1 cellular context compared by ENCODE assay signal in the genomic region with DNA sequence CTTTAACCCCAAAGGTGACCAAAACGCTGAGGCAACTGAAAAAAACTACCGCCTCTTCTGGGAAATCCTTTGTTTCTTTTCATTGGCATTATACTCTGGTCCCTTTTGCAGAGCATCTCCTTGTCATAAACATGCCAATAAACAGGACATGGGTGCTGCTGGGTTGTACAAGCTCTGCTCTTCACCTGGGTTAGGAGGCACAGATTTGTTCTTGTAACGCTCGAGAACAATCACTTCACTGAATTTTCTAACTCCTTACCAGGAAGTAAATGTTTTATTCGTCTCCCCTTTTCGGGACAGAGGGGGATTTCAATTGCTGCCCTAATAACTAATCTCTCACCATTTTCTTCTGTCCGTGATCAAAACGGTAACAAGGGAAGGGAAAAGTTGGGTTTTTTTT.
TF ChIP-seq lines count a peak whose summit lies in the region.

No MANE protein-coding gene starts in this region.

TF ChIP-seq in GM12878, 131 proteins besides CTCF, POLR2A, EP300 and RAD21 (continued from another document):
- TF ChIP-seq SIN3A (IDR thresholded peaks at IDR 0.05; ENCODE audit: low read depth, low read length) = no peak
- TF ChIP-seq POU2F2 (IDR thresholded peaks at IDR 0.05; ENCODE audit: borderline replicate concordance, low read depth, low read length) = no peak
- TF ChIP-seq RAD51 (IDR thresholded peaks at IDR 0.05) = no peak
- no peak for TF ChIP-seq BACH1 (IDR thresholded peaks at IDR 0.05; ENCODE audit: borderline replicate concordance)
- TF ChIP-seq, protein P1, sequence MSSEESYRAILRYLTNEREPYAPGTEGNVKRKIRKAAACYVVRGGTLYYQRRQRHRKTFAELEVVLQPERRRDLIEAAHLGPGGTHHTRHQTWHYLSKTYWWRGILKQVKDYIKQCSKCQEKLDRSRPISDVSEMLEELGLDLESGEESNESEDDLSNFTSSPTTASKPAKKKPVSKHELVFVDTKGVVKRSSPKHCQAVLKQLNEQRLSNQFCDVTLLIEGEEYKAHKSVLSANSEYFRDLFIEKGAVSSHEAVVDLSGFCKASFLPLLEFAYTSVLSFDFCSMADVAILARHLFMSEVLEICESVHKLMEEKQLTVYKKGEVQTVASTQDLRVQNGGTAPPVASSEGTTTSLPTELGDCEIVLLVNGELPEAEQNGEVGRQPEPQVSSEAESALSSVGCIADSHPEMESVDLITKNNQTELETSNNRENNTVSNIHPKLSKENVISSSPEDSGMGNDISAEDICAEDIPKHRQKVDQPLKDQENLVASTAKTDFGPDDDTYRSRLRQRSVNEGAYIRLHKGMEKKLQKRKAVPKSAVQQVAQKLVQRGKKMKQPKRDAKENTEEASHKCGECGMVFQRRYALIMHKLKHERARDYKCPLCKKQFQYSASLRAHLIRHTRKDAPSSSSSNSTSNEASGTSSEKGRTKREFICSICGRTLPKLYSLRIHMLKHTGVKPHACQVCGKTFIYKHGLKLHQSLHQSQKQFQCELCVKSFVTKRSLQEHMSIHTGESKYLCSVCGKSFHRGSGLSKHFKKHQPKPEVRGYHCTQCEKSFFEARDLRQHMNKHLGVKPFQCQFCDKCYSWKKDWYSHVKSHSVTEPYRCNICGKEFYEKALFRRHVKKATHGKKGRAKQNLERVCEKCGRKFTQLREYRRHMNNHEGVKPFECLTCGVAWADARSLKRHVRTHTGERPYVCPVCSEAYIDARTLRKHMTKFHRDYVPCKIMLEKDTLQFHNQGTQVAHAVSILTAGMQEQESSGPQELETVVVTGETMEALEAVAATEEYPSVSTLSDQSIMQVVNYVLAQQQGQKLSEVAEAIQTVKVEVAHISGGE (CRISPR knock-in tag; IDR thresholded peaks at IDR 0.05) = no peak
- no peak for TF ChIP-seq ZNF384 (IDR thresholded peaks at IDR 0.05; ENCODE audit: borderline replicate concordance, low read depth, low read length)
